Comparison of ENCODE assay signal across 1 cellular context in genomic region chr4:17794730-17795129, GRCh38.
TF ChIP-seq lines count a peak whose summit lies in the region.

No MANE protein-coding gene starts in this region.

TF ChIP-seq in GM23338, 12 proteins besides CTCF, POLR2A, EP300 and RAD21 (continued from another document):
- TF ChIP-seq REST (IDR thresholded peaks at IDR 0.05; ENCODE audit: unreplicated experiment) = no peak
- no peak for TF ChIP-seq EZH2 (IDR thresholded peaks at IDR 0.05; ENCODE audit: low read depth, unreplicated experiment)
- no peak for TF ChIP-seq NANOG (IDR thresholded peaks at IDR 0.05; ENCODE audit: borderline replicate concordance)
- TF ChIP-seq POLR2AphosphoS5 (IDR thresholded peaks at IDR 0.05; ENCODE audit: low read depth) = no peak
